In genomic region chr1:116379674-116380498, GRCh38 we compare ENCODE assay signal across 1 cellular context.
TF ChIP-seq lines count a peak whose summit lies in the region.

No MANE protein-coding gene starts in this region.

TF ChIP-seq in GM12878, 131 proteins besides CTCF, POLR2A, EP300 and RAD21 (continued from another document):
- TF ChIP-seq HSF1 (IDR thresholded peaks at IDR 0.05; ENCODE audit: low read depth, low read length) (no peak), PML (IDR thresholded peaks at IDR 0.05; ENCODE audit: low read length) (no peak), WRNIP1 (IDR thresholded peaks at IDR 0.05; ENCODE audit: borderline replicate concordance, low read depth, low read length) (0 out of 2 replicates have a peak, but pooled peaks have one; percentile 80)
